1 cellular context compared by ENCODE assay signal in the genomic region with DNA sequence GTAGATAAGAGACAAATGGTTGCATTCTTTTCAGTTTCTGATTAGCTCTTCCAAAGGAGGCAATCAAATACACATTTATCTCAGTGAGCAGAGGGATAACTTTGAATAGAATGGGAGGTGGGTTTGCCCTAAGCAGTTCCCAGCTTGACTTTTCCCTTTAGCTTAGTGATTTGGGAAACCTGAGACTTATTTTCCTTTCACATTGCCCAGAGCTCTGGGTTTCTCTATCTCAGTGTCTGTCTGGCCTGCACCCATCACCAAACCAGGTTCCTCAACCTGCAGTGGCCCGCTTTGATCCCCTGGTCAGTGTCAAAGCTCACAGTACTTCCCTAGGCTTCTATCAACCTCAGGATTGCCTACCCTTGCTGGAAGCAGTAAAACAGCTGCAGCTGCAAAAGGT.
TF ChIP-seq lines count a peak whose summit lies in the region.

No MANE protein-coding gene starts in this region.

TF ChIP-seq in WTC11, 78 proteins besides CTCF, POLR2A, EP300 and RAD21:
- TF ChIP-seq, protein P1, sequence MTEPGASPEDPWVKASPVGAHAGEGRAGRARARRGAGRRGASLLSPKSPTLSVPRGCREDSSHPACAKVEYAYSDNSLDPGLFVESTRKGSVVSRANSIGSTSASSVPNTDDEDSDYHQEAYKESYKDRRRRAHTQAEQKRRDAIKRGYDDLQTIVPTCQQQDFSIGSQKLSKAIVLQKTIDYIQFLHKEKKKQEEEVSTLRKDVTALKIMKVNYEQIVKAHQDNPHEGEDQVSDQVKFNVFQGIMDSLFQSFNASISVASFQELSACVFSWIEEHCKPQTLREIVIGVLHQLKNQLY (CRISPR knock-in tag; IDR thresholded peaks at IDR 0.05) = no peak
- no peak for TF ChIP-seq ELF4 (CRISPR knock-in tag; IDR thresholded peaks at IDR 0.05; ENCODE audit: low read depth)
- no peak for TF ChIP-seq OVOL2 (CRISPR knock-in tag; IDR thresholded peaks at IDR 0.05; ENCODE audit: borderline replicate concordance)
- TF ChIP-seq, protein P2, sequence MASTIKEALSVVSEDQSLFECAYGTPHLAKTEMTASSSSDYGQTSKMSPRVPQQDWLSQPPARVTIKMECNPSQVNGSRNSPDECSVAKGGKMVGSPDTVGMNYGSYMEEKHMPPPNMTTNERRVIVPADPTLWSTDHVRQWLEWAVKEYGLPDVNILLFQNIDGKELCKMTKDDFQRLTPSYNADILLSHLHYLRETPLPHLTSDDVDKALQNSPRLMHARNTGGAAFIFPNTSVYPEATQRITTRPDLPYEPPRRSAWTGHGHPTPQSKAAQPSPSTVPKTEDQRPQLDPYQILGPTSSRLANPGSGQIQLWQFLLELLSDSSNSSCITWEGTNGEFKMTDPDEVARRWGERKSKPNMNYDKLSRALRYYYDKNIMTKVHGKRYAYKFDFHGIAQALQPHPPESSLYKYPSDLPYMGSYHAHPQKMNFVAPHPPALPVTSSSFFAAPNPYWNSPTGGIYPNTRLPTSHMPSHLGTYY (CRISPR knock-in tag; IDR thresholded peaks at IDR 0.05) = no peak
- TF ChIP-seq EMX1 (CRISPR knock-in tag; IDR thresholded peaks at IDR 0.05) = no peak
- no peak for TF ChIP-seq RELA (CRISPR knock-in tag; IDR thresholded peaks at IDR 0.05; ENCODE audit: borderline replicate concordance)
- TF ChIP-seq, protein P3, sequence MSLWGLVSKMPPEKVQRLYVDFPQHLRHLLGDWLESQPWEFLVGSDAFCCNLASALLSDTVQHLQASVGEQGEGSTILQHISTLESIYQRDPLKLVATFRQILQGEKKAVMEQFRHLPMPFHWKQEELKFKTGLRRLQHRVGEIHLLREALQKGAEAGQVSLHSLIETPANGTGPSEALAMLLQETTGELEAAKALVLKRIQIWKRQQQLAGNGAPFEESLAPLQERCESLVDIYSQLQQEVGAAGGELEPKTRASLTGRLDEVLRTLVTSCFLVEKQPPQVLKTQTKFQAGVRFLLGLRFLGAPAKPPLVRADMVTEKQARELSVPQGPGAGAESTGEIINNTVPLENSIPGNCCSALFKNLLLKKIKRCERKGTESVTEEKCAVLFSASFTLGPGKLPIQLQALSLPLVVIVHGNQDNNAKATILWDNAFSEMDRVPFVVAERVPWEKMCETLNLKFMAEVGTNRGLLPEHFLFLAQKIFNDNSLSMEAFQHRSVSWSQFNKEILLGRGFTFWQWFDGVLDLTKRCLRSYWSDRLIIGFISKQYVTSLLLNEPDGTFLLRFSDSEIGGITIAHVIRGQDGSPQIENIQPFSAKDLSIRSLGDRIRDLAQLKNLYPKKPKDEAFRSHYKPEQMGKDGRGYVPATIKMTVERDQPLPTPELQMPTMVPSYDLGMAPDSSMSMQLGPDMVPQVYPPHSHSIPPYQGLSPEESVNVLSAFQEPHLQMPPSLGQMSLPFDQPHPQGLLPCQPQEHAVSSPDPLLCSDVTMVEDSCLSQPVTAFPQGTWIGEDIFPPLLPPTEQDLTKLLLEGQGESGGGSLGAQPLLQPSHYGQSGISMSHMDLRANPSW (CRISPR knock-in tag; conservative IDR thresholded peaks at IDR 0.05; ENCODE audit: low read depth) = no peak
